19 cellular contexts compared by ENCODE assay signal in the genomic region with DNA sequence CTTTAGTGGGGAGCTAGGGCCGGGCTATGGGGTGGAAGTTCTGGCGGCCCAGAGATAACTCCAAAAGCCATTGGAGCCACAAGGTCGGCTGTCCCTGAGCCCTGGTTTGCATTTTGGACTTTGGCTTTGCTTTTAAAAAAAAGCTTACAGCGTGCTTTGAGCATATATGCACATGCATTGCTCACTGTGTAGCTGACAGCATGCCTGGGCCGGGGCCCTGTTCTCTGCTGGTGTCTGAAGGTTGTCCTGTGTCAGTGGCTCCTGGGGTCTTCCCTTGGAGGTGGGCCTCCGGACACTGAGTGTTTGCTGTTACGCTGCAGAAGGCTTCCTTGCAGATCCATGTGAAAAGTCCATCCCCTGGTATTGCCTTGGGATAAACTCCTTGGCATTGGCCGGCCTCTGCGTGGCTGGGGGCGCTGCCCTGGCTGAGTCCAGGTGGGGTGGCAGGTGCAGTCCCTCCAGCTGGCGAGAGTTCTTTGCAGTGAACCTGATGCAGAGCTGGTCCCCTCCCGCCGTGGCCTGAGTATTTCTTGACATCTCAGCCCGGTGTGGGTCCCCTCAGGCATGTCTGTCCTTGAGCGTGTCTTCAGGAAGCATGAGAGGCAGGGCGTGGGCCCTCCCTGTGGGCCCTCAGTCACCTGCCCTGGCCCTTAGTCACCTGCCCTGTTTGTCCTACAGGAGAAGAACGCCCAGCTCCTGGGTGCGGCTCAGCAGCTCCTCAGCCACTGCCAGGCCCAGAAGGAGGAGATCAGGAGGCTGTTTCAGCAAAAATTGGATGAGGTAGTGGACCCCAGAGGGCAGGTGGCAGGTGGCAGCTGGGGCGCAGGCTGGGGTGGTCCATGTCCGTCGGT. TPM values are rescaled to one million over a fixed set of nuclear protein-coding genes. Genes with fewer than 3 reads are reported as not detected.
A peak's percentile ranks its signal among the peaks of the same experiment; 100 is the strongest.
DNase-seq lines count a peak whose midpoint lies in the region; ATAC-seq, FAIRE-seq and TF ChIP-seq lines count a peak whose summit lies in the region.
"Had no signal": no experiment of that assay in that cellular context is flagged by ENCODE, and none has a peak within 500 bp of the region (broad histone marks: within the 10 kb centered on the region; RNA-seq: fewer than 3 reads in every experiment).

No MANE protein-coding gene starts in this region.

- H3K9me2 ChIP-seq in hepatocyte (replicated peaks; ENCODE audit: insufficient read depth) = no peaks in the 10 kb centered on the region

- no peaks in the 10 kb centered on the region for H3K79me2 ChIP-seq in hepatocyte

- TF ChIP-seq POLR2A in GM18505 (IDR thresholded peaks at IDR 0.05; ENCODE audit: borderline replicate concordance, extremely low read depth, insufficient read depth, insufficient read length) = peak; percentile 11

- WGBS in hepatocyte (ENCODE audit: low lambda C conversion rate, missing lambda C conversion rate) = 80% methylated on average over 21 of the region's 21 CpGs
- WGBS in small intestine, 3 donors = 33 to 73% (median 50%) methylated on average over 21 of the region's 21 CpGs

- H3K9me3 ChIP-seq in SJCRH30 (replicated peaks) = no peaks in the 10 kb centered on the region
- H3K9me3 ChIP-seq in hepatocyte (ENCODE audit: low read depth) = no peaks in the 10 kb centered on the region
- H3K9me3 ChIP-seq in small intestine (ENCODE audit: control insufficient read depth, low read depth) = no peaks in the 10 kb centered on the region
- H3K9me3 ChIP-seq: psoas muscle had no signal

- H3K27ac ChIP-seq in SJCRH30 (peak overlapping the region; percentile 91), hepatocyte (peak overlapping the region; percentile 92), small intestine (ENCODE audit: low read depth in 1 of 2, low read length in 1 of 2) (peak overlapping the region; percentile 90 to 93)
- H3K27ac ChIP-seq: foreskin keratinocyte, psoas muscle had no signal

- H3K4me2 ChIP-seq in hepatocyte = no peak overlapping the region

- no peak for FAIRE-seq in small intestine (lab: Jason Lieb, UNC)

- no peak overlapping the region for H2AFZ ChIP-seq in hepatocyte

- ATAC-seq in GM18505 (IDR thresholded peaks at IDR 0.05; ENCODE audit: unreplicated experiment) = no peak
- ATAC-seq: foreskin keratinocyte; natural killer cell; stimulated activated naive CD8-positive, alpha-beta T cell treated with anti-CD3 and anti-CD28 coated beads, Interleukin-15, amount 100 ng/mL, for 72 hours; T-helper 17 cell had no signal

- H3K36me3 ChIP-seq in SJCRH30 = peaks cover 56% of the 10 kb centered on the region
- no peaks in the 10 kb centered on the region for H3K36me3 ChIP-seq in hepatocyte (replicated peaks; ENCODE audit: insufficient read depth, low read depth)
- H3K36me3 ChIP-seq in small intestine (ENCODE audit: control insufficient read depth in 2 of 2, insufficient read depth in 2 of 2, low read length in 2 of 2) = peaks cover 25 to 35% of the 10 kb centered on the region in 2 donors

- TF ChIP-seq CTCF in hepatocyte (IDR thresholded peaks at IDR 0.05; ENCODE audit: poor library complexity) = no peak

- DNase-seq in SJCRH30 (no peak), hepatocyte (ENCODE audit: low spot score) (peak; percentile 77), small intestine (peak; percentile 95), NCI-H146 treated with DMSO at 0.1 percent for 48 hours (lab: John Stamatoyannopoulos, UW; ENCODE audit: unreplicated experiment) (no peak), NCI-H1092 treated with DMSO at 0.1 percent for 48 hours (lab: John Stamatoyannopoulos, UW) (no peak), pons (ENCODE audit: low spot score) (no peak), mesenteric fat pad (ENCODE audit: low spot score) (no peak)
- DNase-seq: activated CD4-positive, CD25-positive, alpha-beta regulatory T cell; activated CD8-positive, alpha-beta memory T cell treated with anti-CD3 and anti-CD28 coated beads for 24 hours; aorta; foreskin keratinocyte; HFFc6; natural killer cell; NCI-H1694 treated with DMSO at 0.1 percent for 48 hours; stimulated activated naive CD8-positive, alpha-beta T cell treated with anti-CD3 and anti-CD28 coated beads, Interleukin-15, amount 100 ng/mL, for 72 hours; T-helper 17 cell had no signal

- H3K4me1 ChIP-seq in SJCRH30 = peaks cover 28% of the 10 kb centered on the region
- peaks cover 21% of the 10 kb centered on the region for H3K4me1 ChIP-seq in hepatocyte (ENCODE audit: insufficient read depth)
- no peaks in the 10 kb centered on the region for H3K4me1 ChIP-seq in small intestine (ENCODE audit: control insufficient read depth in 2 of 2, insufficient read depth in 1 of 2, low read depth in 1 of 2, low read length in 1 of 2)
- H3K4me1 ChIP-seq: foreskin keratinocyte, psoas muscle had no signal

- H4K20me1 ChIP-seq in hepatocyte (ENCODE audit: insufficient read depth, poor library complexity, severe bottlenecking) = no peaks in the 10 kb centered on the region

- H3K4me3 ChIP-seq in SJCRH30 (no peak overlapping the region), hepatocyte (no peak overlapping the region), small intestine (ENCODE audit: low read depth in 1 of 2, low read length in 2 of 2) (peak overlapping the region in 1 of 2 donors; percentile 28)
- H3K4me3 ChIP-seq: psoas muscle had no signal

- H3K27me3 ChIP-seq in SJCRH30 (no peaks in the 10 kb centered on the region), hepatocyte (no peaks in the 10 kb centered on the region), small intestine (ENCODE audit: control insufficient read depth in 2 of 2, insufficient read depth in 2 of 2, low read length in 2 of 2) (no peaks in the 10 kb centered on the region)
- H3K27me3 ChIP-seq: foreskin keratinocyte had no signal

RNA-seq across cellular contexts. Expression of gene PLEKHJ1, which starts 23.0 kb away (rescaled TPM):
- 51.8 and 52.7 TPM in 2 replicates for total RNA-seq in SJCRH30 (2014; rRNA removed; shearing (Covaris generic))
- total RNA-seq in hepatocyte (142 and 165 TPM in 2 replicates), mesenteric fat pad (46.4 TPM)
- polyA plus RNA-seq in hepatocyte (190 and 207 TPM in 2 replicates), small intestine (100 to 1,000 TPM; 269 to 307 (median 286) TPM)

RNA-seq across cellular contexts. Expression of gene SF3A2, which starts 23.5 kb away (rescaled TPM):
- total RNA-seq in SJCRH30 (2014; rRNA removed; shearing (Covaris generic)) = 44.5 and 49.1 TPM in 2 replicates
- total RNA-seq in hepatocyte = 17.9 and 21.2 TPM in 2 replicates
- 75.3 and 81.1 TPM in 2 replicates for polyA plus RNA-seq in hepatocyte
- polyA plus RNA-seq in small intestine = 10 to 100 TPM; 31.8 to 45.5 (median 35.1) TPM
- total RNA-seq in mesenteric fat pad = 46.2 TPM

RNA-seq across cellular contexts. Expression of gene AMH, which starts 36.0 kb away (rescaled TPM):
- total RNA-seq in SJCRH30 (2014; rRNA removed; shearing (Covaris generic)) = 6.9 and 11.5 TPM in 2 replicates
- total RNA-seq in hepatocyte (3.9 and 8.2 TPM in 2 replicates), mesenteric fat pad (0.93 TPM)
- polyA plus RNA-seq in hepatocyte (20.9 and 22.3 TPM in 2 replicates), small intestine (1 to 10 TPM; 1.1 to 3.0 (median 1.9) TPM)

RNA-seq across cellular contexts. Expression of gene JSRP1, which starts 43.1 kb away (rescaled TPM):
- 40.1 and 50.2 TPM in 2 replicates for total RNA-seq in SJCRH30 (2014; rRNA removed; shearing (Covaris generic))
- total RNA-seq in hepatocyte (0.30 TPM in 1 of 2 replicates, not detected in the other), mesenteric fat pad (not detected)
- polyA plus RNA-seq in hepatocyte (0.91 and 0.93 TPM in 2 replicates), small intestine (1 to 10 TPM in 2 of 3 donors, under 1 TPM in 1; 0.69 to 1.9 (median 1.3) TPM)
- total RNA-seq: cerebellum, foreskin keratinocyte had no signal

RNA-seq across cellular contexts. Expression of gene DOT1L, which starts 49.4 kb away (rescaled TPM):
- total RNA-seq in SJCRH30 (2014; rRNA removed; shearing (Covaris generic)) = 16.2 and 18.4 TPM in 2 replicates
- 6.9 and 9.5 TPM in 2 replicates for total RNA-seq in hepatocyte
- polyA plus RNA-seq in hepatocyte = 9.1 and 10.7 TPM in 2 replicates
- polyA plus RNA-seq in small intestine = 10 to 100 TPM; 15.1 to 22.8 (median 18.2) TPM
- total RNA-seq in mesenteric fat pad = 34.0 TPM

Comparison
In these comparisons a context has a peak if more than half of its experiments do, and no peak if none do; other contexts are left out.
1. DNase-seq: peak in hepatocyte (single experiment) and small intestine (single experiment); none in SJCRH30 (0 of 2), NCI-H146 treated with DMSO at 0.1 percent for 48 hours (single experiment), NCI-H1092 treated with DMSO at 0.1 percent for 48 hours (single experiment), pons (single experiment) and mesenteric fat pad (single experiment).
2. Peak in every context shown above with its lines, with median percentiles within 50 percentile points of each other: H3K27ac ChIP-seq.